Comparison of ENCODE assay signal across 8 cellular contexts in genomic region chr1:205505076-205505729, GRCh38. TPM values are rescaled to one million over a fixed set of nuclear protein-coding genes. Genes with fewer than 3 reads are reported as not detected.
DNase-seq lines count a peak whose midpoint lies in the region; ATAC-seq lines count a peak whose summit lies in the region.

No MANE protein-coding gene starts in this region.

- H3K9me3 ChIP-seq in iPS-18c (ENCODE audit: control insufficient read depth, insufficient read depth, low read length), result peaks cover 2% of the 10 kb centered on the region

- intact Hi-C loops in activated T-helper 2 cell treated with anti-CD3 and anti-CD28 coated beads, Interferon-gamma antibody, Interleukin-2, Interleukin-4, amounts not matched to agents 10 μg/mL and 5 μg/mL and 100 μg/mL, durations not matched to agents 14 hours and 24 hours and 36 hours (cut with micrococcal nuclease), result no loop called here

- H3K27ac Mint-ChIP-seq in activated T-helper 2 cell treated with anti-CD3 and anti-CD28 coated beads, Interferon-gamma antibody, Interleukin-2, Interleukin-4, amounts not matched to agents 10 μg/mL and 5 μg/mL and 100 μg/mL, durations not matched to agents 14 hours and 24 hours and 36 hours, result no peak overlapping the region
- peak overlapping the region; percentile 74 for H3K27ac Mint-ChIP-seq in stimulated activated effector memory CD8-positive, alpha-beta T cell treated with anti-CD3 and anti-CD28 coated beads, Interleukin-12 subunit alpha, Interleukin-12 subunit beta, amount 100 ng/mL, for 72 hours

- H3K9me3 Mint-ChIP-seq in activated T-helper 2 cell treated with anti-CD3 and anti-CD28 coated beads, Interferon-gamma antibody, Interleukin-2, Interleukin-4, amounts not matched to agents 10 μg/mL and 5 μg/mL and 100 μg/mL, durations not matched to agents 14 hours and 24 hours and 36 hours, result no peaks in the 10 kb centered on the region
- no peaks in the 10 kb centered on the region for H3K9me3 Mint-ChIP-seq in stimulated activated effector memory CD8-positive, alpha-beta T cell treated with anti-CD3 and anti-CD28 coated beads, Interleukin-12 subunit alpha, Interleukin-12 subunit beta, amount 100 ng/mL, for 72 hours

- ATAC-seq in stimulated activated effector memory CD8-positive, alpha-beta T cell treated with anti-CD3 and anti-CD28 coated beads, Interleukin-12 subunit alpha, Interleukin-12 subunit beta, amount 100 ng/mL, for 72 hours, result no peak
- ATAC-seq in HG03457 (IDR thresholded peaks at IDR 0.05; ENCODE audit: unreplicated experiment), result no peak

- DNase-seq in NCI-H748 (lab: John Stamatoyannopoulos, UW; ENCODE audit: unreplicated experiment), result peak; percentile 17
- no peak for DNase-seq in NCI-H748 treated with DMSO at 0.1 percent for 48 hours (lab: John Stamatoyannopoulos, UW)
- no peak for DNase-seq in activated T-helper 2 cell treated with anti-CD3 and anti-CD28 coated beads, Interferon-gamma antibody, Interleukin-2, Interleukin-4, amounts not matched to agents 10 μg/mL and 5 μg/mL and 100 μg/mL, durations not matched to agents 14 hours and 24 hours and 36 hours (ENCODE audit: low spot score)
- no peak for DNase-seq in stimulated activated effector memory CD8-positive, alpha-beta T cell treated with anti-CD3 and anti-CD28 coated beads, Interleukin-12 subunit alpha, Interleukin-12 subunit beta, amount 100 ng/mL, for 72 hours (ENCODE audit: low spot score in 2 of 2)
- DNase-seq in stimulated activated CD8-positive, alpha-beta memory T cell treated with anti-CD3 and anti-CD28 coated beads, Interleukin-4, amount 100 ng/mL, for 48 hours, result no peak
- no peak for DNase-seq in activated CD4-positive, alpha-beta T cell treated with anti-CD3 and anti-CD28 coated beads, Interleukin-2, amount 50 U/mL, for 1 hour

- peak overlapping the region; percentile 94 for H3K4me3 ChIP-seq in iPS-18c (ENCODE audit: insufficient read depth, low read depth, low read length)

- peak overlapping the region; percentile 40 for H3K4me3 Mint-ChIP-seq in activated T-helper 2 cell treated with anti-CD3 and anti-CD28 coated beads, Interferon-gamma antibody, Interleukin-2, Interleukin-4, amounts not matched to agents 10 μg/mL and 5 μg/mL and 100 μg/mL, durations not matched to agents 14 hours and 24 hours and 36 hours (ENCODE audit: low read depth)
- peak overlapping the region; percentile 72 for H3K4me3 Mint-ChIP-seq in stimulated activated effector memory CD8-positive, alpha-beta T cell treated with anti-CD3 and anti-CD28 coated beads, Interleukin-12 subunit alpha, Interleukin-12 subunit beta, amount 100 ng/mL, for 72 hours

- no peaks in the 10 kb centered on the region for H3K36me3 Mint-ChIP-seq in activated T-helper 2 cell treated with anti-CD3 and anti-CD28 coated beads, Interferon-gamma antibody, Interleukin-2, Interleukin-4, amounts not matched to agents 10 μg/mL and 5 μg/mL and 100 μg/mL, durations not matched to agents 14 hours and 24 hours and 36 hours (ENCODE audit: low read depth)
- H3K36me3 Mint-ChIP-seq in stimulated activated effector memory CD8-positive, alpha-beta T cell treated with anti-CD3 and anti-CD28 coated beads, Interleukin-12 subunit alpha, Interleukin-12 subunit beta, amount 100 ng/mL, for 72 hours, result no peaks in the 10 kb centered on the region

- H3K4me1 Mint-ChIP-seq in activated T-helper 2 cell treated with anti-CD3 and anti-CD28 coated beads, Interferon-gamma antibody, Interleukin-2, Interleukin-4, amounts not matched to agents 10 μg/mL and 5 μg/mL and 100 μg/mL, durations not matched to agents 14 hours and 24 hours and 36 hours (ENCODE audit: low read depth), result peaks cover 2% of the 10 kb centered on the region
- H3K4me1 Mint-ChIP-seq in stimulated activated effector memory CD8-positive, alpha-beta T cell treated with anti-CD3 and anti-CD28 coated beads, Interleukin-12 subunit alpha, Interleukin-12 subunit beta, amount 100 ng/mL, for 72 hours, result peaks cover 18% of the 10 kb centered on the region

- H3K27me3 Mint-ChIP-seq in activated T-helper 2 cell treated with anti-CD3 and anti-CD28 coated beads, Interferon-gamma antibody, Interleukin-2, Interleukin-4, amounts not matched to agents 10 μg/mL and 5 μg/mL and 100 μg/mL, durations not matched to agents 14 hours and 24 hours and 36 hours (ENCODE audit: low read depth), result peaks cover 26% of the 10 kb centered on the region

RNA-seq across cellular contexts. Expression of gene CDK18, which starts 0.7 kb away (rescaled TPM):
- total RNA-seq in activated T-helper 2 cell treated with anti-CD3 and anti-CD28 coated beads, Interferon-gamma antibody, Interleukin-2, Interleukin-4, amounts not matched to agents 10 μg/mL and 5 μg/mL and 100 μg/mL, durations not matched to agents 14 hours and 24 hours and 36 hours, result 0.37 and 0.68 TPM in 2 replicates

RNA-seq across cellular contexts. Expression of gene BLACAT1, which starts 49.4 kb away (rescaled TPM):
- not detected in 2 replicates for total RNA-seq in activated T-helper 2 cell treated with anti-CD3 and anti-CD28 coated beads, Interferon-gamma antibody, Interleukin-2, Interleukin-4, amounts not matched to agents 10 μg/mL and 5 μg/mL and 100 μg/mL, durations not matched to agents 14 hours and 24 hours and 36 hours
